16 cellular contexts compared by ENCODE assay signal in the genomic region with DNA sequence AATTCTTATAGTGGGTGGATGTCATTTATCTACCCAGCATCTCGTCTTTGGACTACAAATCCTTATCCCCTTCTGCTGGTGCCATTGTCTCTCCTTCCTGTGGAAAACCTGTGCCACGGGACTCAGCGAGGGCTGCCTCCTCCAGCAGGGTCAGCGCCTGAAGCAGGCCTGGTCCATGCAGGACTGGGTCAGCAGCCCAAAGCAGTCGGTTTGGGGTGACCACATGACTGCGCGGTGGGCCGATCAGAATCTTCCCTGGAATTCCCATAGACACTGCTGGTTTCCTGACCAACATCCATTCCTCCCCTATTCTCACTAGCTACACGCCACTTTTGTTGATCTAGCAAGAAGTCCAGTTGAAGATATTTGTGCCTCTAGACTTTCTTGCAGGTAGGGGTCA. TPM values are rescaled to one million over a fixed set of nuclear protein-coding genes. Genes with fewer than 3 reads are reported as not detected.
DNase-seq lines count a peak whose midpoint lies in the region; ATAC-seq and TF ChIP-seq lines count a peak whose summit lies in the region.
"Had no signal": no experiment of that assay in that cellular context is flagged by ENCODE, and none has a peak within 500 bp of the region (broad histone marks: within the 10 kb centered on the region; RNA-seq: fewer than 3 reads in every experiment).

No MANE protein-coding gene starts in this region.

- intact Hi-C loops in posterior vena cava (cut with DNase I) = no loop called here
- intact Hi-C loops in thyroid gland (cut with DNase I) = no loop called here

- no peak for TF ChIP-seq POLR2A in thyroid gland (IDR thresholded peaks at IDR 0.05)

- H3K4me1 ChIP-seq in BLaER1 treated with 17β-estradiol and CSF1 and Interleukin-3, amounts not matched to agents 10 nM and 100 nM = peaks cover 0 to 18% (median 14%) of the 10 kb centered on the region in 10 experiments; a peak in 16 of 20 replicates
- no peaks in the 10 kb centered on the region for H3K4me1 ChIP-seq in thyroid gland

- ATAC-seq in GM19023 (IDR thresholded peaks at IDR 0.05; ENCODE audit: unreplicated experiment) (no peak), HG02642 (IDR thresholded peaks at IDR 0.05; ENCODE audit: poor library complexity, unreplicated experiment) (no peak)
- ATAC-seq: GM23338 had no signal

- H3K9ac ChIP-seq in BLaER1 treated with 17β-estradiol and CSF1 and Interleukin-3, amounts not matched to agents 10 nM and 100 nM = no peak overlapping the region; a peak in 1 of 22 replicates

- no peak overlapping the region for H3K27ac ChIP-seq in BLaER1 treated with 17β-estradiol and CSF1 and Interleukin-3, amounts not matched to agents 10 nM and 100 nM
- peak overlapping the region; percentile 70 for H3K27ac ChIP-seq in angular gyrus (ENCODE audit: low read depth, low read length)
- H3K27ac ChIP-seq in thyroid gland = no peak overlapping the region

- peaks cover 0 to 16% (median 5%) of the 10 kb centered on the region in 11 experiments; a peak in 5 of 22 replicates for H3K36me3 ChIP-seq in BLaER1 treated with 17β-estradiol and CSF1 and Interleukin-3, amounts not matched to agents 10 nM and 100 nM
- no peaks in the 10 kb centered on the region for H3K36me3 ChIP-seq in thyroid gland

- H3K4me2 ChIP-seq in BLaER1 treated with 17β-estradiol and CSF1 and Interleukin-3, amounts not matched to agents 10 nM and 100 nM = peak overlapping the region in 9 of 11 experiments; percentile 23 to 71 (median 47); a peak in 15 of 22 replicates
- H3K4me2 ChIP-seq: GM23338 had no signal

- 78 to 79% methylated on average over 9 of the region's 9 CpGs for WGBS in thyroid gland, 2 donors

- no peak overlapping the region for H3K4me3 ChIP-seq in BLaER1 treated with 17β-estradiol and CSF1 and Interleukin-3, amounts not matched to agents 10 nM and 100 nM
- H3K4me3 ChIP-seq in thyroid gland (replicated peaks in 1 of 3) = no peak overlapping the region
- H3K4me3 ChIP-seq: GM23338 had no signal

- no peak for TF ChIP-seq CTCF in thyroid gland (IDR thresholded peaks at IDR 0.05)

- no peaks in the 10 kb centered on the region for H3K27me3 ChIP-seq in BLaER1 treated with 17β-estradiol and CSF1 and Interleukin-3, amounts not matched to agents 10 nM and 100 nM
- no peaks in the 10 kb centered on the region for H3K27me3 ChIP-seq in thyroid gland

- peaks cover 0 to 18% (median 0%) of the 10 kb centered on the region in 11 experiments; a peak in 4 of 22 replicates for H4K20me1 ChIP-seq in BLaER1 treated with 17β-estradiol and CSF1 and Interleukin-3, amounts not matched to agents 10 nM and 100 nM

- peak; percentile 44 for DNase-seq in ecto neural progenitor cell (ENCODE audit: low spot score)
- peak; percentile 54 for DNase-seq in posterior vena cava (ENCODE audit: low spot score)
- no peak for DNase-seq in thyroid gland
- DNase-seq: 8988T; C1 segment of cervical spinal cord; CD4-positive, CD25-positive, alpha-beta regulatory T cell; CD8-positive, alpha-beta memory T cell; COR-L47; H7 had no signal

- H3K9me3 ChIP-seq in BLaER1 treated with 17β-estradiol and CSF1 and Interleukin-3, amounts not matched to agents 10 nM and 100 nM (replicated peaks in 1 of 11) = no peaks in the 10 kb centered on the region
- H3K9me3 ChIP-seq in thyroid gland = no peaks in the 10 kb centered on the region

RNA-seq across cellular contexts. Expression of a gene that starts 26.9 kb away (rescaled TPM):
- total RNA-seq in posterior vena cava (not detected), thyroid gland (not detected)
- total RNA-seq: A673; CD4-positive, CD25-positive, alpha-beta regulatory T cell; CD8-positive, alpha-beta memory T cell; HT-29 had no signal

RNA-seq across cellular contexts. Expression of a gene that starts 29.2 kb away (rescaled TPM):
- 10 to 100 TPM; 52.0 to 56.1 TPM for total RNA-seq in posterior vena cava
- total RNA-seq in thyroid gland = 10 to 100 TPM; 45.9 to 88.3 (median 51.6) TPM

Comparison
In these comparisons a context has a peak if more than half of its experiments do, and no peak if none do; other contexts are left out.
1. DNase-seq: peak in ecto neural progenitor cell (single experiment) and posterior vena cava (single experiment); none in thyroid gland (0 of 2).